Comparison of ENCODE assay signal across 8 cellular contexts in the genomic region with DNA sequence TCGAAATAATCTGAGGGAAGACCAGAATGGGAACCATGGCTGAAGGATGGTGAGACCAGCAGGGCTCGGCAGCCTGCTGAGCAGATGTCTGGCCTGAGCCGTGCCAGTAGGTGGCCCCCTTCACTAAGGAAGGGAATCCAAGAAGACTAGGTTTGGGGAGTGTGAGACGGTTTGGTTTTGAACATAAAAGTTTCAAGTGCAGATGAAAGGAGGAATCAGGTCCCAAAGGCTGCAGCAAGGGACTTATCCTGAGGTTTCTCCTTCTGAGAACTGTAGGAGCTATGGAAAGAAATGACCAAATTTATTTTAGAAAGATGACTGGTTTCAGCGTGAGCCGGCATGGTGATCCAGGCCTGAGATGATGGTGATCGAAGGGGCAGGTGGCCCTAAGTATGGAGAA. TPM values are rescaled to one million over a fixed set of nuclear protein-coding genes. Genes with fewer than 3 reads are reported as not detected.
DNase-seq lines count a peak whose midpoint lies in the region; ATAC-seq, FAIRE-seq and TF ChIP-seq lines count a peak whose summit lies in the region.

No MANE protein-coding gene starts in this region.

- H2AFZ ChIP-seq in GM12878 (ENCODE audit: control insufficient read depth, low read depth, low read length): no peak overlapping the region

- no peak overlapping the region for H3K27ac ChIP-seq in GM12878 (ENCODE audit: control insufficient read depth, insufficient read depth)

- TF ChIP-seq EP300 in GM12878 (IDR thresholded peaks at IDR 0.05; ENCODE audit: borderline replicate concordance in 1 of 2, control insufficient read depth in 1 of 2, low read depth in 2 of 2, low read length in 2 of 2): no peak

- peak; percentile 80 for DNase-seq in NCI-H146 (lab: John Stamatoyannopoulos, UW)
- DNase-seq in UCSD-AML1 (lab: John Stamatoyannopoulos, UW; ENCODE audit: unreplicated experiment): peak; percentile 67
- no peak for DNase-seq in GM12878 (ENCODE audit: low read depth, low spot score)
- DNase-seq in iris pigment epithelial cell (ENCODE audit: low read depth): peak; percentile 68
- DNase-seq in stimulated activated CD4-positive, alpha-beta T cell treated with anti-CD3 and anti-CD28 coated beads, Interleukin-1b, Interleukin-23, amount 100 ng/mL, for 1 hour (ENCODE audit: low read depth in 2 of 2): peak; percentile 48 to 51

- ATAC-seq in GM12878 (peak; percentile 47), HG03521 (IDR thresholded peaks at IDR 0.05; ENCODE audit: unreplicated experiment) (no peak), HG03196 (IDR thresholded peaks at IDR 0.05; ENCODE audit: unreplicated experiment) (no peak)

- RAD21 ChIA-PET in GM12878 (lab: Charles Lee; ENCODE audit: unreplicated experiment): interaction anchor here (1.4 to 4.5 kb wide), 2 partner anchors 97 to 168 kb away, joined by 5 to 73 read pairs; partner anchors contain the start of gene FITM2

- WGBS in GM12878 (ENCODE audit: insufficient coverage, insufficient replicate concordance, low lambda C conversion rate, missing lambda C conversion rate): 41% methylated on average over 7 of the region's 7 CpGs

- H3K4me3 ChIP-seq in GM12875 (ENCODE audit: low read depth, low read length) (no peak overlapping the region), GM12878 (no peak overlapping the region)

- POLR2A ChIA-PET in GM12878 (lab: Charles Lee): interaction anchor here (0.7 kb wide), 1 partner anchor 25 kb away, joined by 3 read pairs; no protein-coding TSS in a partner anchor

- TF ChIP-seq POLR2A in GM12878 (IDR thresholded peaks at IDR 0.05; ENCODE audit: low read depth, low read length): no peak

- in situ Hi-C loops in GM12878 (cut with MboI): loop anchor here (5.0 to 10.0 kb wide), 3 partner anchors 97 to 390 kb away; partner anchors contain the start of gene FITM2

- no peaks in the 10 kb centered on the region for H3K9me3 ChIP-seq in GM12878 (replicated peaks; ENCODE audit: control insufficient read depth, insufficient read depth, low read length)

- TF ChIP-seq RAD21 in GM12878 (IDR thresholded peaks at IDR 0.05; ENCODE audit: insufficient read depth, low read depth, low read length): peak; percentile 95

- H3K27me3 ChIP-seq in GM12878 (replicated peaks in 1 of 2; ENCODE audit: control insufficient read depth in 2 of 2, insufficient read depth in 2 of 2, low read length in 1 of 2): no peaks in the 10 kb centered on the region

- H3K4me2 ChIP-seq in GM12878 (ENCODE audit: control insufficient read depth, insufficient read depth): no peak overlapping the region

- no peak overlapping the region for H3K9ac ChIP-seq in GM12878 (ENCODE audit: control insufficient read depth, insufficient read depth, low read length)

- peaks cover 18% of the 10 kb centered on the region for H3K4me1 ChIP-seq in GM12878 (ENCODE audit: control insufficient read depth, insufficient read depth, low read length)

- CTCF ChIA-PET in GM12878 (lab: Yijun Ruan, JAX): interaction anchor here (0.7 to 10.1 kb wide), 13 partner anchors 7 to 486 kb away, joined by 3 to 257 read pairs (median 5); partner anchors contain the start of genes FITM2 and TTPAL

- SMC1A ChIA-PET in GM12878 (lab: Charles Lee; ENCODE audit: uncharacterized antibody, unreplicated experiment): interaction anchor here (1.0 to 8.1 kb wide), 2 partner anchors 97 to 103 kb away, joined by 3 to 118 read pairs; partner anchors contain the start of gene FITM2

- intact Hi-C loops in GM12878 (cut with micrococcal nuclease; ENCODE audit: unreplicated experiment): loop anchor here (1.0 to 5.0 kb wide), 3 partner anchors 96 to 467 kb away; partner anchors contain the start of gene FITM2

- H3K79me2 ChIP-seq in GM12878 (ENCODE audit: control insufficient read depth, insufficient read depth, low read length): peaks cover 5% of the 10 kb centered on the region

- H4K20me1 ChIP-seq in GM12878 (ENCODE audit: control insufficient read depth, insufficient read depth): no peaks in the 10 kb centered on the region

- H3K36me3 ChIP-seq in GM12878 (ENCODE audit: control insufficient read depth in 2 of 2, insufficient read depth in 2 of 2, low read length in 1 of 2): no peaks in the 10 kb centered on the region

- peak; percentile 61 for FAIRE-seq in GM12878 (lab: Jason Lieb, UNC)

- TF ChIP-seq CTCF in GM12875 (IDR thresholded peaks at IDR 0.05; ENCODE audit: borderline replicate concordance, insufficient read depth, low read depth, low read length) (peak; percentile 89), GM12878 (IDR thresholded peaks at IDR 0.05 in 2 of 3, conservative IDR thresholded peaks at IDR 0.05 in 1 of 3; ENCODE audit: control insufficient read depth in 2 of 3, extremely low read depth in 1 of 3, insufficient read depth in 1 of 3, low read depth in 3 of 3, low read length in 3 of 3) (peak; percentile 84 to 93 (median 90))

- BruUV-seq in GM12878 (replicated peaks; lab: Mats Ljungman, UMichigan): no TSS peak

TF ChIP-seq in GM12878, 131 proteins besides CTCF, POLR2A, EP300 and RAD21 (continues in another document):
- no peak for TF ChIP-seq ASH2L (IDR thresholded peaks at IDR 0.05; ENCODE audit: borderline replicate concordance, low read depth)
- TF ChIP-seq RELA (IDR thresholded peaks at IDR 0.05; ENCODE audit: borderline replicate concordance, partially characterized antibody): no peak
- 0 out of 3 replicates have a peak, but pooled peaks have one; percentile 36 for TF ChIP-seq POU2F2 (IDR thresholded peaks at IDR 0.05; ENCODE audit: borderline replicate concordance, low read depth, low read length)

RNA-seq across cellular contexts. Expression of gene OSER1, which starts 4.6 kb away (rescaled TPM):
- total RNA-seq in GM12878 (2013; cell fraction: nucleolus; rRNA removed): 14.2 and 15.2 TPM in 2 replicates
- 19.3 and 21.0 TPM in 2 replicates for total RNA-seq in GM12878 (2014; rRNA removed)
- 22.2 and 23.2 TPM in 2 replicates for total RNA-seq in GM12878 (2014; rRNA removed; fragmentation: Illumina TruSeq; extraction: Trizol)
- total RNA-seq in GM12878 (2021): 20.4 and 21.6 TPM in 2 replicates
- 38.1 TPM for polyA plus RNA-seq in GM12878 (2011; ENCODE audit: low read depth)
- polyA plus RNA-seq in GM12878 (2011; rRNA removed): 52.5 and 54.0 TPM in 2 replicates
- 33.3 and 39.4 TPM in 2 replicates for polyA plus RNA-seq in GM12878 (2011; cell fraction: cytosol; rRNA removed)
- polyA plus RNA-seq in GM12878 (2011; cell fraction: nucleus; rRNA removed): 31.7 and 56.8 TPM in 2 replicates
- 30.5 and 42.3 TPM in 2 replicates for polyA plus RNA-seq in GM12878 (2012)
- 28.4 and 37.4 TPM in 2 replicates for polyA plus RNA-seq in GM12878 (2014; fragmentation: Illumina TruSeq; extraction: Trizol)
- 10 to 100 TPM; 50.3 to 63.8 TPM for polyA plus RNA-seq in GM12878 (2014; fragmentation: Nextera tagmentation; extraction: Ambion mirVana)
- polyA plus RNA-seq in GM12878 (2014; rRNA removed): 22.6 and 23.9 TPM in 2 replicates
- 10 to 100 TPM; 28.4 to 33.0 TPM for polyA plus RNA-seq in GM12878 (2016; fragmentation: Nextera tagmentation; extraction: Ambion mirVana)
- 31.2 and 45.4 TPM in 2 replicates for polyA minus RNA-seq in GM12878 (2011; rRNA and poly(A)+ RNA removed)
- 11.9 and 13.2 TPM in 2 replicates for polyA minus RNA-seq in GM12878 (2011; cell fraction: cytosol; rRNA and poly(A)+ RNA removed)
- polyA minus RNA-seq in GM12878 (2011; cell fraction: nucleus; rRNA and poly(A)+ RNA removed): 9.2 and 10.0 TPM in 2 replicates

RNA-seq across cellular contexts. Expression of gene JPH2, which starts 28.1 kb away (rescaled TPM):
- total RNA-seq in GM12878 (2013; cell fraction: nucleolus; rRNA removed): 0.27 and 0.42 TPM in 2 replicates
- not detected in 2 replicates for total RNA-seq in GM12878 (2014; rRNA removed)
- not detected in 2 replicates for total RNA-seq in GM12878 (2014; rRNA removed; fragmentation: Illumina TruSeq; extraction: Trizol)
- total RNA-seq in GM12878 (2021): not detected in 2 replicates
- not detected for polyA plus RNA-seq in GM12878 (2011; ENCODE audit: low read depth)
- 0.07 and 0.16 TPM in 2 replicates for polyA plus RNA-seq in GM12878 (2011; rRNA removed)
- polyA plus RNA-seq in GM12878 (2011; cell fraction: cytosol; rRNA removed): 0.10 and 0.12 TPM in 2 replicates
- 0.37 and 0.40 TPM in 2 replicates for polyA plus RNA-seq in GM12878 (2011; cell fraction: nucleus; rRNA removed)
- polyA plus RNA-seq in GM12878 (2012): 0.05 and 0.07 TPM in 2 replicates
- polyA plus RNA-seq in GM12878 (2014; fragmentation: Illumina TruSeq; extraction: Trizol): not detected in 2 replicates
- polyA plus RNA-seq in GM12878 (2014; fragmentation: Nextera tagmentation; extraction: Ambion mirVana): not detected
- polyA plus RNA-seq in GM12878 (2014; rRNA removed): not detected in 2 replicates
- polyA plus RNA-seq in GM12878 (2016; fragmentation: Nextera tagmentation; extraction: Ambion mirVana): not detected
- polyA minus RNA-seq in GM12878 (2011; rRNA and poly(A)+ RNA removed): 0.26 and 0.29 TPM in 2 replicates
- polyA minus RNA-seq in GM12878 (2011; cell fraction: cytosol; rRNA and poly(A)+ RNA removed): not detected in 2 replicates
- 0.24 and 0.29 TPM in 2 replicates for polyA minus RNA-seq in GM12878 (2011; cell fraction: nucleus; rRNA and poly(A)+ RNA removed)

RNA-seq across cellular contexts. Expression of gene GDAP1L1, which starts 32.0 kb away (rescaled TPM):
- not detected in 2 replicates for total RNA-seq in GM12878 (2013; cell fraction: nucleolus; rRNA removed)
- total RNA-seq in GM12878 (2014; rRNA removed) (not detected in 2 replicates), GM12878 (2014; rRNA removed; fragmentation: Illumina TruSeq; extraction: Trizol) (not detected in 2 replicates), GM12878 (2021) (not detected in 2 replicates)
- not detected for polyA plus RNA-seq in GM12878 (2011; ENCODE audit: low read depth)
- polyA plus RNA-seq in GM12878 (2011; rRNA removed) (0.08 TPM in 1 of 2 replicates, not detected in the other), GM12878 (2014; fragmentation: Illumina TruSeq; extraction: Trizol) (not detected in 2 replicates), GM12878 (2014; fragmentation: Nextera tagmentation; extraction: Ambion mirVana) (not detected), GM12878 (2014; rRNA removed) (not detected in 2 replicates), GM12878 (2016; fragmentation: Nextera tagmentation; extraction: Ambion mirVana) (under 1 TPM in 1 of 2 experiments, not detected in 1; 0.38 TPM)
- polyA plus RNA-seq in GM12878 (2011; cell fraction: cytosol; rRNA removed): 0.07 and 0.20 TPM in 2 replicates
- 0.19 and 0.25 TPM in 2 replicates for polyA plus RNA-seq in GM12878 (2011; cell fraction: nucleus; rRNA removed)
- 0.20 TPM in 1 of 2 replicates, not detected in the other for polyA plus RNA-seq in GM12878 (2012)
- 0.10 TPM in 1 of 2 replicates, not detected in the other for polyA minus RNA-seq in GM12878 (2011; rRNA and poly(A)+ RNA removed)
- not detected in 2 replicates for polyA minus RNA-seq in GM12878 (2011; cell fraction: cytosol; rRNA and poly(A)+ RNA removed)
- polyA minus RNA-seq in GM12878 (2011; cell fraction: nucleus; rRNA and poly(A)+ RNA removed): not detected in 2 replicates
